Comparison of ENCODE assay signal across 8 cellular contexts in the genomic region with DNA sequence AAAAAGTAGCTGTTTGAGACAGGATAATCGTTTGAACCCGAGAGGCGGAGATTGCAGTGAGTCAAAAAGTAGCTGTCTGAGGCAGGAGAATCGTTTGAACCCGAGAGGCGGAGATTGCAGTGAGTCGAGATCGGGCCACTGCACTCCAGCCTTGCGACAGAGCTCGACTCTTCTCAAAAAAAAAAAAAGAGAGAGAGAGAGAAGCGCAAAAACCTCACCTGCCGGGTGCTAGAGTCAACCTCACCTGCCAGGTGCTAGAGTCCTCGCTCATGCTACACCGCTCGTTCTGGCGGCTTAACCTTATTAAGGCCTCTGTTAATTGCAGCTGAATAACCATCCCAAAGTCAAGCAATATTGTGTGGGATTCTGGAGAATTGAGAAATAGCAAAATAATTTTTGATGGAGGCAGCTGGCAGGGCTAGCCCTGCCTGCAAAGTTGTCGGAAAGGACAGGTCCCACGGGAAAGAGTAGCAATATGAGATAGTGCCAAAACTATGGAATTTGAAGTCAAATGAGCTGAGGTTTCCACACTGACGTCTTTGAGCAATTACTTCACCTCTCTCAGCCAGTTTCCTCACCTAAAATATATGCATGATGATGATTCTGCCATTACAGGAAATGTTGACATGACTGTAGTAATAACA. TPM values are rescaled to one million over a fixed set of nuclear protein-coding genes. Genes with fewer than 3 reads are reported as not detected.
DNase-seq lines count a peak whose midpoint lies in the region; ATAC-seq, FAIRE-seq and TF ChIP-seq lines count a peak whose summit lies in the region.

No MANE protein-coding gene starts in this region.

- H3K27ac Mint-ChIP-seq in activated CD8-positive, alpha-beta T cell treated with anti-CD3 and anti-CD28 coated beads, Interleukin-2, amount 10 ng/mL, durations not matched to agents 7 days and 5 days = peak overlapping the region; percentile 89

- H3K27me3 Mint-ChIP-seq in activated T-cell treated with anti-CD3 and anti-CD28 coated beads, Interleukin-2, amount 50 U/mL, for 4 hours (ENCODE audit: low read depth) = no peaks in the 10 kb centered on the region
- H3K27me3 Mint-ChIP-seq in activated CD8-positive, alpha-beta T cell treated with anti-CD3 and anti-CD28 coated beads, Interleukin-2, amount 10 ng/mL, durations not matched to agents 7 days and 5 days (ENCODE audit: low read depth) = no peaks in the 10 kb centered on the region

- 30 to 37% methylated on average over 19 of the region's 19 CpGs for WGBS in testis, 2 donors

- H3K79me2 ChIP-seq in keratinocyte (ENCODE audit: control insufficient read depth, insufficient read depth, low read length) = peaks cover 25% of the 10 kb centered on the region

- H3K9ac ChIP-seq in keratinocyte (ENCODE audit: control insufficient read depth, extremely low read depth, insufficient read depth, low read length) = peak overlapping the region; percentile 86

- H3K4me3 ChIP-seq in keratinocyte (ENCODE audit: control insufficient read depth in 2 of 3, extremely low read depth in 1 of 3, insufficient read depth in 2 of 3, low read depth in 1 of 3, low read length in 3 of 3) = peak overlapping the region; percentile 79 to 85 (median 80)
- H3K4me3 ChIP-seq in testis = peak overlapping the region; percentile 87 to 90

- intact Hi-C loops in testis (cut with DNase I; ENCODE audit: low total_unique reads) = no loop called here

- dilution Hi-C loops in keratinocyte (cut with MboI; ENCODE audit: extremely low pct_ligation_motif_present, low sequenced_read_pairs) = no loop called here

- H3K4me1 ChIP-seq in keratinocyte (ENCODE audit: control insufficient read depth, extremely low read depth, insufficient read depth, low read length) (peaks cover 9% of the 10 kb centered on the region), testis (peaks cover 6% of the 10 kb centered on the region)

- H3K9me3 Mint-ChIP-seq in activated T-cell treated with anti-CD3 and anti-CD28 coated beads, Interleukin-2, amount 50 U/mL, for 4 hours = no peaks in the 10 kb centered on the region
- H3K9me3 Mint-ChIP-seq in activated CD8-positive, alpha-beta T cell treated with anti-CD3 and anti-CD28 coated beads, Interleukin-2, amount 10 ng/mL, durations not matched to agents 7 days and 5 days (ENCODE audit: insufficient read depth) = no peaks in the 10 kb centered on the region

- H3K9me3 ChIP-seq in keratinocyte (ENCODE audit: control insufficient read depth, low read depth, low read length) (no peaks in the 10 kb centered on the region), testis (no peaks in the 10 kb centered on the region)

- FAIRE-seq in keratinocyte (lab: Jason Lieb, UNC) = no peak

- POLR2A ChIA-PET in activated CD8-positive, alpha-beta T cell treated with anti-CD3 and anti-CD28 coated beads, Interleukin-2, amount 10 ng/mL, durations not matched to agents 7 days and 5 days (lab: Charles Lee) = interaction anchor here (0.6 to 1.0 kb wide), 5 partner anchors 22 to 699 kb away, joined by 3 to 6 read pairs (median 3); a partner anchor contains a TSS

- no peaks in the 10 kb centered on the region for H3K36me3 Mint-ChIP-seq in activated T-cell treated with anti-CD3 and anti-CD28 coated beads, Interleukin-2, amount 50 U/mL, for 4 hours (ENCODE audit: insufficient read depth)
- no peaks in the 10 kb centered on the region for H3K36me3 Mint-ChIP-seq in activated CD8-positive, alpha-beta T cell treated with anti-CD3 and anti-CD28 coated beads, Interleukin-2, amount 10 ng/mL, durations not matched to agents 7 days and 5 days (ENCODE audit: low read depth)

- peak overlapping the region; percentile 36 for H3K4me2 ChIP-seq in keratinocyte (ENCODE audit: control insufficient read depth, extremely low read depth, insufficient read depth, low read depth, low read length)

- H3K4me1 Mint-ChIP-seq in activated T-cell treated with anti-CD3 and anti-CD28 coated beads, Interleukin-2, amount 50 U/mL, for 4 hours (ENCODE audit: low read depth) = peaks cover 36% of the 10 kb centered on the region
- peaks cover 33% of the 10 kb centered on the region for H3K4me1 Mint-ChIP-seq in activated CD8-positive, alpha-beta T cell treated with anti-CD3 and anti-CD28 coated beads, Interleukin-2, amount 10 ng/mL, durations not matched to agents 7 days and 5 days (ENCODE audit: low read depth)

- no peaks in the 10 kb centered on the region for H4K20me1 ChIP-seq in keratinocyte (ENCODE audit: control insufficient read depth, extremely low read depth, insufficient read depth, low read length)

- no peak for TF ChIP-seq POLR2A in testis (IDR thresholded peaks at IDR 0.05)

- H3K36me3 ChIP-seq in keratinocyte (ENCODE audit: control insufficient read depth in 2 of 2, extremely low read depth in 1 of 2, insufficient read depth in 2 of 2, low read length in 2 of 2) (no peaks in the 10 kb centered on the region), testis (ENCODE audit: low read depth, missing control alignments) (no peaks in the 10 kb centered on the region)

- no peak for DNase-seq in activated T-cell treated with anti-CD3 and anti-CD28 coated beads, Interleukin-2, amount 50 U/mL, for 4 hours
- DNase-seq in activated T-cell treated with anti-CD3 and anti-CD28 coated beads for 4 hours (no peak), keratinocyte (ENCODE audit: low read depth, low spot score) (no peak), testis (no peak), medulla oblongata (ENCODE audit: extremely low spot score) (no peak)
- DNase-seq in activated CD8-positive, alpha-beta T cell treated with anti-CD3 and anti-CD28 coated beads, Interleukin-2, amount 10 ng/mL, durations not matched to agents 7 days and 5 days = no peak

- peak overlapping the region; percentile 82 for H3K4me3 Mint-ChIP-seq in activated T-cell treated with anti-CD3 and anti-CD28 coated beads, Interleukin-2, amount 50 U/mL, for 4 hours
- H3K4me3 Mint-ChIP-seq in activated CD8-positive, alpha-beta T cell treated with anti-CD3 and anti-CD28 coated beads, Interleukin-2, amount 10 ng/mL, durations not matched to agents 7 days and 5 days = peak overlapping the region; percentile 82

- no peaks in the 10 kb centered on the region for H3K27me3 ChIP-seq in keratinocyte (ENCODE audit: control insufficient read depth, extremely low read depth, insufficient read depth, low read length)
- no peaks in the 10 kb centered on the region for H3K27me3 ChIP-seq in testis

- TF ChIP-seq CTCF in keratinocyte (optimal IDR thresholded peaks at IDR 0.05 in 1 of 3, IDR thresholded peaks at IDR 0.05 in 1 of 3, conservative IDR thresholded peaks at IDR 0.05 in 1 of 3; ENCODE audit: extremely low read depth in 1 of 3, insufficient read depth in 2 of 3, low read length in 3 of 3) (no peak), testis (IDR thresholded peaks at IDR 0.05) (no peak)

- no peaks in the 10 kb centered on the region for H3K9me1 ChIP-seq in keratinocyte (ENCODE audit: control insufficient read depth, extremely low read depth, insufficient read depth, low read length)

- H3K27ac ChIP-seq in keratinocyte (ENCODE audit: control insufficient read depth, insufficient read depth, low read length) (peak overlapping the region; percentile 66), testis (peak overlapping the region; percentile 81 to 90)

- peak; percentile 19 to 29 for ATAC-seq in activated T-cell treated with anti-CD3 and anti-CD28 coated beads, Interleukin-2, amount 50 U/mL, for 4 hours
- no peak for ATAC-seq in activated CD8-positive, alpha-beta T cell treated with anti-CD3 and anti-CD28 coated beads, Interleukin-2, amount 10 ng/mL, durations not matched to agents 7 days and 5 days
- no peak for ATAC-seq in HG03520 (IDR thresholded peaks at IDR 0.05; ENCODE audit: unreplicated experiment)
- ATAC-seq in GM18867 (IDR thresholded peaks at IDR 0.05; ENCODE audit: unreplicated experiment) = no peak

- peak overlapping the region; percentile 75 for H2AFZ ChIP-seq in keratinocyte (ENCODE audit: control insufficient read depth, low read length)

- CTCF ChIA-PET in activated CD8-positive, alpha-beta T cell treated with anti-CD3 and anti-CD28 coated beads, Interleukin-2, amount 10 ng/mL, durations not matched to agents 7 days and 5 days (lab: Charles Lee) = interaction anchor here (1.0 to 1.6 kb wide), 4 partner anchors 14 to 25 kb away, joined by 3 to 8 read pairs (median 3); a partner anchor contains a TSS

RNA-seq across cellular contexts. Expression of a gene that starts 0.6 kb away (rescaled TPM):
- 10 to 100 TPM; 47.3 to 54.1 (median 47.5) TPM for total RNA-seq in activated T-cell treated with anti-CD3 and anti-CD28 coated beads, Interleukin-2, amount 50 U/mL, for 4 hours
- total RNA-seq in activated CD8-positive, alpha-beta T cell treated with anti-CD3 and anti-CD28 coated beads, Interleukin-2, amount 10 ng/mL, durations not matched to agents 7 days and 5 days = 10 to 100 TPM; 61.9 to 68.1 TPM
- polyA plus RNA-seq in keratinocyte (26.0 to 52.9 TPM (median 46.0 TPM) in 3 replicates), testis (ENCODE audit: insufficient read depth, low read depth, low replicate concordance) (110 TPM)
- polyA plus RNA-seq in keratinocyte (2011; ENCODE audit: low read depth) = 34.9 TPM
- 22.4 and 55.7 TPM in 2 replicates for polyA plus RNA-seq in keratinocyte (2011; cell fraction: cytosol; rRNA removed)
- polyA plus RNA-seq in keratinocyte (2011; cell fraction: nucleus; rRNA removed) = 17.0 and 17.4 TPM in 2 replicates
- polyA plus RNA-seq in keratinocyte (2012; ENCODE audit: low replicate concordance) = 28.1 and 33.6 TPM in 2 replicates
- polyA minus RNA-seq in keratinocyte = 51.9 to 67.9 TPM (median 58.9 TPM) in 3 replicates
- polyA minus RNA-seq in keratinocyte (2011; cell fraction: cytosol; rRNA and poly(A)+ RNA removed) = 46.6 TPM
- 68.8 and 95.8 TPM in 2 replicates for polyA minus RNA-seq in keratinocyte (2011; cell fraction: nucleus; rRNA and poly(A)+ RNA removed)
- total RNA-seq in testis = 100 to 1,000 TPM in 1 of 2 donors, 10 to 100 TPM in 1; 61.3 to 104 TPM

RNA-seq across cellular contexts. Expression of a gene that starts 26.0 kb away (rescaled TPM):
- total RNA-seq in activated T-cell treated with anti-CD3 and anti-CD28 coated beads, Interleukin-2, amount 50 U/mL, for 4 hours = 10 to 100 TPM; 33.0 to 43.7 (median 42.3) TPM
- 10 to 100 TPM; 14.9 to 20.9 TPM for total RNA-seq in activated CD8-positive, alpha-beta T cell treated with anti-CD3 and anti-CD28 coated beads, Interleukin-2, amount 10 ng/mL, durations not matched to agents 7 days and 5 days
- polyA plus RNA-seq in keratinocyte (22.7 to 35.7 TPM (median 23.5 TPM) in 3 replicates), testis (ENCODE audit: insufficient read depth, low read depth, low replicate concordance) (80.9 TPM)
- polyA plus RNA-seq in keratinocyte (2011; ENCODE audit: low read depth) = 7.7 TPM
- polyA plus RNA-seq in keratinocyte (2011; cell fraction: cytosol; rRNA removed) = 32.6 and 42.6 TPM in 2 replicates
- 12.0 and 20.0 TPM in 2 replicates for polyA plus RNA-seq in keratinocyte (2011; cell fraction: nucleus; rRNA removed)
- polyA plus RNA-seq in keratinocyte (2012; ENCODE audit: low replicate concordance) = 23.3 and 31.9 TPM in 2 replicates
- polyA minus RNA-seq in keratinocyte = 0.79 to 1.6 TPM (median 0.93 TPM) in 3 replicates
- polyA minus RNA-seq in keratinocyte (2011; cell fraction: cytosol; rRNA and poly(A)+ RNA removed) = 10.7 TPM
- polyA minus RNA-seq in keratinocyte (2011; cell fraction: nucleus; rRNA and poly(A)+ RNA removed) = 1.3 and 2.2 TPM in 2 replicates
- 10 to 100 TPM; 51.0 to 60.6 TPM for total RNA-seq in testis

RNA-seq across cellular contexts. Expression of a gene that starts 31.2 kb away (rescaled TPM):
- total RNA-seq in activated T-cell treated with anti-CD3 and anti-CD28 coated beads, Interleukin-2, amount 50 U/mL, for 4 hours = 1,000 to 10,000 TPM; 2,047 to 2,285 (median 2,225) TPM
- 1,000 to 10,000 TPM; 1,415 to 1,420 TPM for total RNA-seq in activated CD8-positive, alpha-beta T cell treated with anti-CD3 and anti-CD28 coated beads, Interleukin-2, amount 10 ng/mL, durations not matched to agents 7 days and 5 days
- polyA plus RNA-seq in keratinocyte = 3,809 to 4,739 TPM (median 4,388 TPM) in 3 replicates
- polyA plus RNA-seq in keratinocyte (2011; ENCODE audit: low read depth) = 1,486 TPM
- polyA plus RNA-seq in keratinocyte (2011; cell fraction: cytosol; rRNA removed) = 5,028 and 6,018 TPM in 2 replicates
- 1,341 and 1,534 TPM in 2 replicates for polyA plus RNA-seq in keratinocyte (2011; cell fraction: nucleus; rRNA removed)
- 3,209 and 5,443 TPM in 2 replicates for polyA plus RNA-seq in keratinocyte (2012; ENCODE audit: low replicate concordance)
- polyA minus RNA-seq in keratinocyte = 593 to 1,842 TPM (median 1,476 TPM) in 3 replicates
- 1,010 TPM for polyA minus RNA-seq in keratinocyte (2011; cell fraction: cytosol; rRNA and poly(A)+ RNA removed)
- polyA minus RNA-seq in keratinocyte (2011; cell fraction: nucleus; rRNA and poly(A)+ RNA removed) = 213 and 300 TPM in 2 replicates
- total RNA-seq in testis = 100 to 1,000 TPM; 613 to 895 TPM
- polyA plus RNA-seq in testis (ENCODE audit: insufficient read depth, low read depth, low replicate concordance) = 1,060 TPM

Comparison
In these comparisons a context has a peak if more than half of its experiments do, and no peak if none do; other contexts are left out.
1. ATAC-seq: peak in activated T-cell treated with anti-CD3 and anti-CD28 coated beads, Interleukin-2, amount 50 U/mL, for 4 hours (2 of 2); none in activated CD8-positive, alpha-beta T cell treated with anti-CD3 and anti-CD28 coated beads, Interleukin-2, amount 10 ng/mL, durations not matched to agents 7 days and 5 days (single experiment), HG03520 (single experiment) and GM18867 (single experiment).